8 cellular contexts compared by ENCODE assay signal in the genomic region with DNA sequence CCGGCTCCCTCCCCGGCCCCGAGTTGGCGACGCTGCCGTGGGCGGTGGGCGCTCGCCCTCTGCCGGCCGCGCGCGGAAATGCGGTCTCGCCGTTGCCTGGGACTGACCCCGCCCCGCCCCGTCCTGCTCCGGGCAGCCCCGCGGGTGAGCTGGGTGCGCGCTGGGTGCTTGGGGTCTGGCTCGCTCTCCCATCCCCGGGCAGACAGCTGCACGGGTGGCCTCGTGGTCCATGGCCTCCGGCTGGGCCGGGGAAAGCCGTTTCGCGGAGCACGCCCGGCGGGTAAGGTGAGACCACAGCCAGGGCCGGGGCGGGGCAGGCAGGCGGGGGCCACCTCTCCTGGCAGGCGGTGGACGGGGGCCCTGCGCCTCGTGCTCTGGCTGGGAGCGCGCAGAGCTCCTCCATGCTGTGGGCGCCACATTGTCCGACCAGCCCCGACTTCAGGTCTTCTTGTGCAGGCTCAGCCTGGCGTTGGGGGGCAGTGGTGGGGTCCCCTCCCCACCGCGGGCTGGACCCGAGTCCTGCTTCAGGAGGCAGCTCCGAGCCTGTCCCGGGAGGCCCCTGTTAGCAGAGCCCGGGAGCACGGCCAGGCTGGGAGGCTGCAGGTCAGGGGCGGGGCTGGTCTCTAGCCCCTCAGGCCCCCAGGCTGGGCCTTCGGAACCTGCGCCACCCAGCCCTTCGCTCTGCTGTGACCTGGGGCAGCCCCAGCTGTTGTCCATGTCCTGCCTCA. TPM values are rescaled to one million over a fixed set of nuclear protein-coding genes. Genes with fewer than 3 reads are reported as not detected.
DNase-seq lines count a peak whose midpoint lies in the region; ATAC-seq and TF ChIP-seq lines count a peak whose summit lies in the region.

No MANE protein-coding gene starts in this region.

- dilution Hi-C loops in IMR-90 (cut with HindIII; ENCODE audit: low sequenced_read_pairs, unreplicated experiment) = no loop called here

- H3K18ac ChIP-seq in IMR-90 (ENCODE audit: low read depth, low read length) = no peak overlapping the region

- CTCF ChIA-PET in Caco-2 (lab: Charles Lee) (interaction anchor here (0.6 to 1.2 kb wide), 4 partner anchors 31 to 135 kb away, joined by 3 to 6 read pairs (median 4); no protein-coding TSS in a partner anchor), IMR-90 (lab: Yijun Ruan, JAX) (interaction anchor here (0.9 kb wide), 1 partner anchor 388 kb away, joined by 3 read pairs; a partner anchor contains a TSS)

- no peak overlapping the region for H4K91ac ChIP-seq in IMR-90 (ENCODE audit: insufficient read depth, low read depth, low read length)

- H3K9me3 ChIP-seq in Caco-2 = no peaks in the 10 kb centered on the region
- H3K9me3 ChIP-seq in IMR-90 (ENCODE audit: control insufficient read depth, insufficient read depth, low read length) = no peaks in the 10 kb centered on the region
- no peaks in the 10 kb centered on the region for H3K9me3 ChIP-seq in right lobe of liver

- BruUV-seq in Caco-2 (replicated peaks; lab: Mats Ljungman, UMichigan) (no TSS peak), IMR-90 (replicated peaks; lab: Mats Ljungman, UMichigan) (no TSS peak)

- H4K20me1 ChIP-seq in IMR-90 (ENCODE audit: insufficient read depth, low read length) = no peaks in the 10 kb centered on the region; the same call in 1 of the 2 replicates

- TF ChIP-seq CTCF in Caco-2 (IDR thresholded peaks at IDR 0.05; ENCODE audit: insufficient read depth in 1 of 2, low read depth in 1 of 2, low read length in 1 of 2, severe bottlenecking in 1 of 2, unreplicated experiment in 1 of 2) (peak; percentile 58 to 73), IMR-90 (conservative IDR thresholded peaks at IDR 0.05; ENCODE audit: low read depth, low read length) (peak; percentile 68), right lobe of liver (IDR thresholded peaks at IDR 0.05) (peak; percentile 51 to 66 (median 61))

- H3K36me3 Mint-ChIP-seq in Caco-2 (ENCODE audit: insufficient read depth, unreplicated experiment) = no peaks in the 10 kb centered on the region
- no peaks in the 10 kb centered on the region for H3K36me3 Mint-ChIP-seq in central memory CD8-positive, alpha-beta T cell (ENCODE audit: insufficient read depth)

- no peak overlapping the region for H3K56ac ChIP-seq in IMR-90 (ENCODE audit: extremely low read depth, insufficient read depth, low read length)

- H3K14ac ChIP-seq in IMR-90 (replicated peaks; ENCODE audit: low read depth, low read length) = no peak overlapping the region

- H2BK120ac ChIP-seq in IMR-90 (ENCODE audit: low read depth, low read length) = no peak overlapping the region

- TF ChIP-seq POLR2A in IMR-90 (IDR thresholded peaks at IDR 0.05; ENCODE audit: low read depth, low read length) (no peak), right lobe of liver (IDR thresholded peaks at IDR 0.05) (no peak)

- H3K4me1 Mint-ChIP-seq in Caco-2 (ENCODE audit: low read depth, unreplicated experiment) = no peaks in the 10 kb centered on the region
- H3K4me1 Mint-ChIP-seq in central memory CD8-positive, alpha-beta T cell = no peaks in the 10 kb centered on the region

- H4K5ac ChIP-seq in IMR-90 (ENCODE audit: low read depth, low read length) = no peak overlapping the region

- H3K4me1 ChIP-seq in Caco-2 (peaks cover 13% of the 10 kb centered on the region), IMR-90 (ENCODE audit: control insufficient read depth, insufficient read depth, low read length) (0 out of 2 replicates have a peak, but pooled peaks cover 2% of the 10 kb centered on the region), right lobe of liver (peaks cover 0 to 3% (median 0%) of the 10 kb centered on the region in 4 donors)

- intact Hi-C loops in Caco-2 (cut with micrococcal nuclease; ENCODE audit: unreplicated experiment) = loop anchor here (1.0 kb wide), 1 partner anchor 46 kb away; no protein-coding TSS in a partner anchor
- intact Hi-C loops in IMR-90 (cut with micrococcal nuclease) = loop anchor here (2.0 kb wide), 1 partner anchor 46 kb away; no protein-coding TSS in a partner anchor
- intact Hi-C loops in right lobe of liver (cut with DNase I) = no loop called here

- H3K27ac Mint-ChIP-seq in Caco-2 (ENCODE audit: unreplicated experiment) = no peak overlapping the region
- no peak overlapping the region for H3K27ac Mint-ChIP-seq in central memory CD8-positive, alpha-beta T cell (ENCODE audit: low read depth)

- in situ Hi-C loops in IMR-90 (cut with MboI; ENCODE audit: low sequenced_read_pairs) = no loop called here

- no peak overlapping the region for H2AK9ac ChIP-seq in IMR-90 (replicated peaks; ENCODE audit: low read depth, low read length, poor library complexity)

- H3K4me3 Mint-ChIP-seq in Caco-2 (ENCODE audit: unreplicated experiment) = no peak overlapping the region
- H3K4me3 Mint-ChIP-seq in central memory CD8-positive, alpha-beta T cell = no peak overlapping the region

- H3K9me3 Mint-ChIP-seq in Caco-2 (ENCODE audit: unreplicated experiment) = no peaks in the 10 kb centered on the region
- no peaks in the 10 kb centered on the region for H3K9me3 Mint-ChIP-seq in central memory CD8-positive, alpha-beta T cell

- H2BK20ac ChIP-seq in IMR-90 (ENCODE audit: low read depth, low read length) = no peak overlapping the region

- H4K8ac ChIP-seq in IMR-90 (ENCODE audit: low read depth in 2 of 2, low read length in 2 of 2) = no peak overlapping the region

- peak; percentile 71 for TF ChIP-seq RAD21 in IMR-90 (IDR thresholded peaks at IDR 0.05; ENCODE audit: low read length)

- H3K27ac ChIP-seq in IMR-90 (ENCODE audit: insufficient read depth, low read length) (no peak overlapping the region), right lobe of liver (no peak overlapping the region)

- H3K27me3 Mint-ChIP-seq in Caco-2 (ENCODE audit: insufficient read depth, unreplicated experiment) = peaks cover 3% of the 10 kb centered on the region
- H3K27me3 Mint-ChIP-seq in central memory CD8-positive, alpha-beta T cell = peaks cover 9% of the 10 kb centered on the region

- no peak overlapping the region for H2AK5ac ChIP-seq in IMR-90 (ENCODE audit: low read depth, low read length)

- H2AFZ ChIP-seq in IMR-90 (replicated peaks; ENCODE audit: low read length, poor library complexity) = peak overlapping the region; percentile 77

- ATAC-seq in IMR-90 (ENCODE audit: low read depth) = peak; percentile 90
- peak; percentile 71 to 72 for ATAC-seq in activated CD4-positive, CD25-positive, alpha-beta regulatory T cell treated with anti-CD3 and anti-CD28 coated beads, Interleukin-2, amount 50 U/mL, for 24 hours
- peak; percentile 64 for ATAC-seq in central memory CD8-positive, alpha-beta T cell (replicated peaks; ENCODE audit: extremely low read depth, poor library complexity, severe bottlenecking)
- peak; percentile 54 to 78 (median 63) for ATAC-seq in right lobe of liver

- no peak overlapping the region for H2BK5ac ChIP-seq in IMR-90 (ENCODE audit: low read depth, low read length, poor library complexity, severe bottlenecking)

- POLR2A ChIA-PET in Caco-2 (lab: Charles Lee) (interaction anchor here (0.7 kb wide), 1 partner anchor 45 kb away, joined by 3 read pairs; no protein-coding TSS in a partner anchor), IMR-90 (lab: Charles Lee; ENCODE audit: unreplicated experiment) (no interaction called here)

- no peaks in the 10 kb centered on the region for H3K79me1 ChIP-seq in IMR-90 (ENCODE audit: low read depth in 1 of 2, low read length in 2 of 2)

- H3K4me3 ChIP-seq in Caco-2 (ENCODE audit: low read depth, low read length) (peak overlapping the region; percentile 48), IMR-90 (ENCODE audit: insufficient read depth, low read depth, low read length) (no peak overlapping the region), right lobe of liver (no peak overlapping the region)

- no peak overlapping the region for H3K9ac ChIP-seq in IMR-90 (ENCODE audit: low read depth, low read length)

- no peaks in the 10 kb centered on the region for H3K9me1 ChIP-seq in IMR-90 (ENCODE audit: insufficient read depth, low read length)

- peak overlapping the region; percentile 72; the same call in 1 of the 2 replicates for H3K4me2 ChIP-seq in IMR-90 (ENCODE audit: low read depth, low read length)

- DNase-seq in Caco-2 (peak; percentile 53 to 87), IMR-90 (no peak), right lobe of liver (peak; percentile 54 to 74 (median 61)), pons (ENCODE audit: low spot score) (no peak), kidney glomerular epithelial cell (lab: John Stamatoyannopoulos, UW) (no peak)
- DNase-seq in central memory CD8-positive, alpha-beta T cell (ENCODE audit: low spot score in 2 of 2) = peak; percentile 53 to 64
- peak; percentile 48 to 64 (median 60) for DNase-seq in stimulated activated CD4-positive, alpha-beta T cell treated with anti-CD3 and anti-CD28 coated beads, TNF-alpha, amount 100 ng/mL, for 48 hours (ENCODE audit: low read depth in 3 of 3)

- no peak overlapping the region for H3K23ac ChIP-seq in IMR-90 (ENCODE audit: low read depth, low read length)

- 3% methylated on average over 31 of the region's 61 CpGs; no CpG with 5 or more reads in 1 of the 2 experiments for WGBS in IMR-90 (ENCODE audit: extremely low coverage in 2 of 2, insufficient read length in 1 of 2), 2 experiments
- WGBS in right lobe of liver (ENCODE audit: insufficient coverage, low coverage, low lambda C conversion rate, missing lambda C conversion rate) = 2% methylated on average over 22 of the region's 61 CpGs

- H2BK15ac ChIP-seq in IMR-90 (ENCODE audit: low read depth, low read length) = no peak overlapping the region

- H3K27me3 ChIP-seq in Caco-2 (replicated peaks; ENCODE audit: control insufficient read depth, insufficient read depth, low read length) (no peaks in the 10 kb centered on the region), IMR-90 (ENCODE audit: control insufficient read depth, insufficient read depth, low read length) (peaks cover 27% of the 10 kb centered on the region; the same call in 1 of the 2 replicates), right lobe of liver (peaks cover 6 to 10% of the 10 kb centered on the region in 2 donors)

- H3K4ac ChIP-seq in IMR-90 (ENCODE audit: low read depth, low read length) = no peak overlapping the region

- H3K36me3 ChIP-seq in Caco-2 (ENCODE audit: control insufficient read depth, insufficient read depth, low read length) (no peaks in the 10 kb centered on the region), IMR-90 (ENCODE audit: control insufficient read depth, insufficient read depth, low read length) (no peaks in the 10 kb centered on the region), right lobe of liver (no peaks in the 10 kb centered on the region)

RNA-seq across cellular contexts. Expression of a gene that starts 7.0 kb away (rescaled TPM):
- total RNA-seq in Caco-2 (2022) (not detected in 2 replicates), IMR-90 (2012; rRNA removed) (not detected in 2 replicates), right lobe of liver (not detected)
- not detected in 2 replicates for polyA plus RNA-seq in IMR-90 (2012; rRNA removed)
- polyA plus RNA-seq in IMR-90 (2012; cell fraction: cytosol; rRNA removed) = not detected in 2 replicates
- not detected in 2 replicates for polyA plus RNA-seq in IMR-90 (2012; cell fraction: nucleus; rRNA removed; ENCODE audit: low replicate concordance)

RNA-seq across cellular contexts. Expression of a gene that starts 30.5 kb away (rescaled TPM):
- 0.23 and 0.30 TPM in 2 replicates for total RNA-seq in Caco-2 (2022)
- total RNA-seq in IMR-90 (2012; rRNA removed) = not detected in 2 replicates
- not detected in 2 replicates for polyA plus RNA-seq in IMR-90 (2012; rRNA removed)
- not detected in 2 replicates for polyA plus RNA-seq in IMR-90 (2012; cell fraction: cytosol; rRNA removed)
- polyA plus RNA-seq in IMR-90 (2012; cell fraction: nucleus; rRNA removed; ENCODE audit: low replicate concordance) = not detected in 2 replicates
- total RNA-seq in right lobe of liver = not detected

RNA-seq across cellular contexts. Expression of a gene that starts 49.8 kb away (rescaled TPM):
- total RNA-seq in Caco-2 (2022) (5.1 and 6.5 TPM in 2 replicates), IMR-90 (2012; rRNA removed) (1.6 and 1.7 TPM in 2 replicates), right lobe of liver (10 to 100 TPM in 1 of 6 experiments, 1 to 10 TPM in 3, under 1 TPM in 2; 0.56 to 14.0 (median 5.0) TPM)
- 5.8 and 6.1 TPM in 2 replicates for polyA plus RNA-seq in IMR-90 (2012; rRNA removed)
- polyA plus RNA-seq in IMR-90 (2012; cell fraction: cytosol; rRNA removed) = 4.9 and 8.1 TPM in 2 replicates
- 12.2 and 35.8 TPM in 2 replicates for polyA plus RNA-seq in IMR-90 (2012; cell fraction: nucleus; rRNA removed; ENCODE audit: low replicate concordance)

Comparison
In these comparisons a context has a peak if more than half of its experiments do, and no peak if none do; other contexts are left out.
1. DNase-seq: peak in Caco-2 (2 of 2), central memory CD8-positive, alpha-beta T cell (2 of 2), right lobe of liver (3 of 3) and stimulated activated CD4-positive, alpha-beta T cell treated with anti-CD3 and anti-CD28 coated beads, TNF-alpha, amount 100 ng/mL, for 48 hours (3 of 3); none in IMR-90 (single experiment), pons (single experiment) and kidney glomerular epithelial cell (single experiment).
2. intact Hi-C loops: an anchor here in Caco-2 (1.0 kb wide) and IMR-90 (2.0 kb wide); none called in right lobe of liver.
3. Peak in every context shown above with its lines, with median percentiles within 50 percentile points of each other: CTCF ChIP-seq and ATAC-seq.